In genomic region chr13:95929430-95929829, GRCh38 we compare ENCODE assay signal across 8 cellular contexts.
"Had no signal": no experiment of that assay in that cellular context is flagged by ENCODE, and none has a peak within 500 bp of the region (broad histone marks: within the 10 kb centered on the region; RNA-seq: fewer than 3 reads in every experiment).

No MANE protein-coding gene starts in this region.

- H3K4me1 Mint-ChIP-seq: GM23338, IgD-negative memory B cell had no signal

- H3K27ac Mint-ChIP-seq: GM23338, H9, HFFc6 had no signal

- H3K4me3 ChIP-seq: GM23338 had no signal

- H3K27ac ChIP-seq: HL-60 had no signal

- H3K36me3 Mint-ChIP-seq: IgD-negative memory B cell had no signal

- ATAC-seq: GM23338, HepG2 had no signal

- H3K27me3 Mint-ChIP-seq: IgD-negative memory B cell had no signal

- DNase-seq: H9, HCEC 1CT, HFFc6, KG1 had no signal

- H3K4me3 Mint-ChIP-seq: GM23338, H9, HFFc6, IgD-negative memory B cell had no signal
